18 cellular contexts compared by ENCODE assay signal in the genomic region with DNA sequence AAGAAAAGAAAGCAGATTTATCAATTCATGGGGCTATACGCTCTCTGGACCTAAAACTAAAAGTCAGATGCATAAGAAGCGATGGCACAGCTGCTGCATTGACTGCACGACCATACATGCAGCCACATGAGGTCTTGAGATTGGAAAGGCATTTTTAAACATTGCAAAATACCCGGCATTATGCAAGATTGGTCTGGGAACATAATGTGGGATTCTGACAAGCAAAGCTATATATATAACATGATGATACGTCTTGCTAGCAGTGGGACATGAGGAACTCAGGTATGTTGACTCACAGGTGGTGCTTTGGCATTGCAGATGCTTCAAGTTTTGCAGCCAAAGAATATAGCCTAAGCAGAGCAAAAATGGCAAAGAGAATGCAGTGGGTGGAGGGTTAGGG. TPM values are rescaled to one million over a fixed set of nuclear protein-coding genes. Genes with fewer than 3 reads are reported as not detected.
DNase-seq lines count a peak whose midpoint lies in the region; ATAC-seq and TF ChIP-seq lines count a peak whose summit lies in the region.
"Had no signal": no experiment of that assay in that cellular context is flagged by ENCODE, and none has a peak within 500 bp of the region (broad histone marks: within the 10 kb centered on the region; RNA-seq: fewer than 3 reads in every experiment).

No MANE protein-coding gene starts in this region.

- ATAC-seq in HG03378 (IDR thresholded peaks at IDR 0.05; ENCODE audit: unreplicated experiment) (no peak), GM21619 (IDR thresholded peaks at IDR 0.05; ENCODE audit: unreplicated experiment) (no peak), HG02870 (IDR thresholded peaks at IDR 0.05; ENCODE audit: unreplicated experiment) (no peak)
- ATAC-seq in activated CD4-positive, CD25-positive, alpha-beta regulatory T cell treated with anti-CD3 and anti-CD28 coated beads, Interleukin-2, amount 50 U/mL, for 24 hours = no peak
- ATAC-seq: activated CD8-positive, alpha-beta T cell treated with anti-CD3 and anti-CD28 coated beads for 36 hours; activated naive CD8-positive, alpha-beta T cell treated with anti-CD3 and anti-CD28 coated beads, Interleukin-2, amount 50 U/mL, for 24 hours; stimulated activated naive CD8-positive, alpha-beta T cell treated with anti-CD3 and anti-CD28 coated beads, Interleukin-15, amount 100 ng/mL, for 72 hours had no signal

- CTCF ChIA-PET in CD8-positive, alpha-beta memory T cell (lab: Charles Lee) = interaction anchor here (0.8 kb wide), 1 partner anchor 94 kb away, joined by 4 read pairs; no protein-coding TSS in a partner anchor

- peaks cover 36 to 82% (median 65%) of the 10 kb centered on the region in 3 donors for H3K36me3 Mint-ChIP-seq in CD8-positive, alpha-beta memory T cell

- no peaks in the 10 kb centered on the region for H3K9me2 ChIP-seq in hepatocyte (replicated peaks; ENCODE audit: insufficient read depth)

- POLR2A ChIA-PET in CD8-positive, alpha-beta memory T cell (lab: Charles Lee) = no interaction called here

- peak overlapping the region in 1 of 7 donors; percentile 4 for H3K4me3 Mint-ChIP-seq in CD8-positive, alpha-beta memory T cell
- H3K4me3 Mint-ChIP-seq: activated CD8-positive, alpha-beta T cell treated with anti-CD3 and anti-CD28 coated beads for 36 hours; activated naive CD8-positive, alpha-beta T cell treated with anti-CD3 and anti-CD28 coated beads, Interleukin-2, amount 50 U/mL, for 24 hours; memory B cell; nephron; stimulated activated naive CD8-positive, alpha-beta T cell treated with anti-CD3 and anti-CD28 coated beads, Interleukin-15, amount 100 ng/mL, for 72 hours had no signal

- H3K27ac ChIP-seq in CD8-positive, alpha-beta memory T cell (ENCODE audit: low read depth, low read length) = no peak overlapping the region
- H3K27ac ChIP-seq in hepatocyte = no peak overlapping the region
- H3K27ac ChIP-seq: uterus, WERI-Rb-1 had no signal

- no peaks in the 10 kb centered on the region for H3K9me3 ChIP-seq in CD8-positive, alpha-beta memory T cell (ENCODE audit: low read length)
- no peaks in the 10 kb centered on the region for H3K9me3 ChIP-seq in hepatocyte (ENCODE audit: low read depth)
- H3K9me3 ChIP-seq: uterus had no signal

- WGBS in hepatocyte (ENCODE audit: low lambda C conversion rate, missing lambda C conversion rate) = 80% methylated on average over 5 of the region's 5 CpGs

- peak overlapping the region in 6 of 8 donors; percentile 16 to 72 (median 44) for H3K27ac Mint-ChIP-seq in CD8-positive, alpha-beta memory T cell
- H3K27ac Mint-ChIP-seq: activated CD8-positive, alpha-beta T cell treated with anti-CD3 and anti-CD28 coated beads for 36 hours; activated naive CD8-positive, alpha-beta T cell treated with anti-CD3 and anti-CD28 coated beads, Interleukin-2, amount 50 U/mL, for 24 hours; memory B cell; nephron; stimulated activated naive CD8-positive, alpha-beta T cell treated with anti-CD3 and anti-CD28 coated beads, Interleukin-15, amount 100 ng/mL, for 72 hours had no signal

- no peaks in the 10 kb centered on the region for H3K27me3 Mint-ChIP-seq in CD8-positive, alpha-beta memory T cell
- H3K27me3 Mint-ChIP-seq: activated CD8-positive, alpha-beta T cell treated with anti-CD3 and anti-CD28 coated beads for 36 hours; activated naive CD8-positive, alpha-beta T cell treated with anti-CD3 and anti-CD28 coated beads, Interleukin-2, amount 50 U/mL, for 24 hours; stimulated activated naive CD8-positive, alpha-beta T cell treated with anti-CD3 and anti-CD28 coated beads, Interleukin-15, amount 100 ng/mL, for 72 hours had no signal

- H3K79me2 ChIP-seq in hepatocyte = no peaks in the 10 kb centered on the region

- peaks cover 47 to 84% (median 56%) of the 10 kb centered on the region in 3 donors for H3K4me1 Mint-ChIP-seq in CD8-positive, alpha-beta memory T cell
- H3K4me1 Mint-ChIP-seq: nephron had no signal

- H3K4me1 ChIP-seq in CD8-positive, alpha-beta memory T cell (ENCODE audit: insufficient read depth, low read length) = no peaks in the 10 kb centered on the region
- no peaks in the 10 kb centered on the region for H3K4me1 ChIP-seq in hepatocyte (ENCODE audit: insufficient read depth)
- H3K4me1 ChIP-seq: uterus had no signal

- H3K36me3 ChIP-seq in CD8-positive, alpha-beta memory T cell (ENCODE audit: insufficient read depth, low read length) = peaks cover 7% of the 10 kb centered on the region
- H3K36me3 ChIP-seq in hepatocyte (replicated peaks; ENCODE audit: insufficient read depth, low read depth) = no peaks in the 10 kb centered on the region
- H3K36me3 ChIP-seq: uterus, WERI-Rb-1 had no signal

- no peak for DNase-seq in CD8-positive, alpha-beta memory T cell
- peak; percentile 62 for DNase-seq in MV-4-11 (lab: John Stamatoyannopoulos, UW)
- DNase-seq in cardiac fibroblast (ENCODE audit: low read depth in 2 of 2) = peak; percentile 61 to 65
- DNase-seq in hepatocyte (ENCODE audit: low spot score) = peak; percentile 16
- DNase-seq: activated CD8-positive, alpha-beta T cell treated with anti-CD3 and anti-CD28 coated beads for 36 hours; activated naive CD8-positive, alpha-beta T cell treated with anti-CD3 and anti-CD28 coated beads, Interleukin-2, amount 50 U/mL, for 24 hours; NCI-H345; SHP77 treated with DMSO at 0.1 percent for 48 hours; stimulated activated naive CD8-positive, alpha-beta T cell treated with anti-CD3 and anti-CD28 coated beads, Interleukin-15, amount 100 ng/mL, for 72 hours; uterus; WERI-Rb-1 had no signal

- H3K27me3 ChIP-seq in CD8-positive, alpha-beta memory T cell (ENCODE audit: insufficient read depth, low read length, poor library complexity, severe bottlenecking) = no peaks in the 10 kb centered on the region
- H3K27me3 ChIP-seq in hepatocyte = no peaks in the 10 kb centered on the region
- H3K27me3 ChIP-seq: uterus had no signal

- peaks cover 3 to 20% (median 17%) of the 10 kb centered on the region in 5 donors for H3K9me3 Mint-ChIP-seq in CD8-positive, alpha-beta memory T cell

- H2AFZ ChIP-seq in hepatocyte = no peak overlapping the region

- TF ChIP-seq CTCF in cardiac fibroblast (IDR thresholded peaks at IDR 0.05; ENCODE audit: low read depth, low read length) (no peak), hepatocyte (IDR thresholded peaks at IDR 0.05; ENCODE audit: poor library complexity) (no peak)

- no peaks in the 10 kb centered on the region for H4K20me1 ChIP-seq in hepatocyte (ENCODE audit: insufficient read depth, poor library complexity, severe bottlenecking)

- no peak overlapping the region for H3K4me3 ChIP-seq in CD8-positive, alpha-beta memory T cell (ENCODE audit: low read length)
- no peak overlapping the region for H3K4me3 ChIP-seq in cardiac fibroblast (replicated peaks in 1 of 2; ENCODE audit: low read depth in 2 of 2, low read length in 2 of 2)
- no peak overlapping the region for H3K4me3 ChIP-seq in hepatocyte
- H3K4me3 ChIP-seq: uterus had no signal

- no peak overlapping the region for H3K4me2 ChIP-seq in hepatocyte

RNA-seq across cellular contexts. Expression of gene SAMD3, which starts 55.1 kb away (rescaled TPM):
- 10 to 100 TPM; 12.5 to 14.5 TPM for total RNA-seq in CD8-positive, alpha-beta memory T cell
- polyA plus RNA-seq in CD8-positive, alpha-beta memory T cell = 220 TPM
- 0.28 and 2.2 TPM in 2 replicates for total RNA-seq in hepatocyte
- 0.13 and 0.81 TPM in 2 replicates for polyA plus RNA-seq in hepatocyte
- total RNA-seq: Daoy had no signal

Comparison
In these comparisons a context has a peak if more than half of its experiments do, and no peak if none do; other contexts are left out.
1. DNase-seq: peak in MV-4-11 (single experiment), cardiac fibroblast (2 of 2) and hepatocyte (single experiment); none in CD8-positive, alpha-beta memory T cell (0 of 5).